15 cellular contexts compared by ENCODE assay signal in the genomic region with DNA sequence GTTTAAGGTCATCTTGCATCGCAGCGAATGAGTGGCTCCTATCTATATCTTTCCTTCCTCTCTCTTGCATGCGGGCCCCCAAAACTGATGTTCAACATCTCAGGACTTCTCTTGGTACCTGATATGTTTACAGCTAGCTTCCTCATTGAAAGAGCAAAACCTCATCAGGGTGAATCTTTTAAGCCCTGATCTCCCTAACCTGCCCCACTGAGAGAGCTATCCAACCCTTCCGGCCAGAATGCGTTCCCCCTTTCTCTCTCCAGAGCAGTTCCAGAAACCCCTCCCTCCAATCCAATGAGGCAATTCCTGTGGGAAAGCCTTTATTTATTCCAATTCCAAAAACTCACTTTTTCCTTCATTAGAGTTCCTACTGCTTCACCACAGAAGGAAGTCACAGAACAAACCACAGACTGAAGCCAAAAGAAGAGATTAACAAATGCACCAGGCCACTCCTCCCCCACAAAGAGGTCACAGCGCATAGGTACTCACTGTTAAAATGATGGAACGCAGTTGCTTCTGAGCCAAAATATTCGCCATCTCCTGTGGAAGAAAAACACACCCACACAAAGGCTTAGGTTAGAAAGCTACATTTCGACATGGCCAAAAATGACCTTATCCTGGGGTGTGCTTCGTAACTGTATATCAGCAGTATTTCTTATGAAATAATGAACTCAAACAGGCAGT.
DNase-seq lines count a peak whose midpoint lies in the region; ATAC-seq, FAIRE-seq and TF ChIP-seq lines count a peak whose summit lies in the region.
"Had no signal": no experiment of that assay in that cellular context is flagged by ENCODE, and none has a peak within 500 bp of the region (broad histone marks: within the 10 kb centered on the region; RNA-seq: fewer than 3 reads in every experiment).

No MANE protein-coding gene starts in this region.

- no peak overlapping the region for H3K4me3 Mint-ChIP-seq in activated naive CD8-positive, alpha-beta T cell treated with anti-CD3 and anti-CD28 coated beads for 36 hours
- H3K4me3 Mint-ChIP-seq in activated naive CD8-positive, alpha-beta T cell treated with anti-CD3 and anti-CD28 coated beads, Interleukin-2, amount 50 U/mL, for 24 hours = no peak overlapping the region
- H3K4me3 Mint-ChIP-seq in astrocyte (ENCODE audit: unreplicated experiment) = no peak overlapping the region

- no peak overlapping the region for H3K27ac ChIP-seq in astrocyte (ENCODE audit: low read depth, low read length)
- no peak overlapping the region for H3K27ac ChIP-seq in right cardiac atrium (ENCODE audit: low read length)
- H3K27ac ChIP-seq in substantia nigra (ENCODE audit: low read depth, low read length, poor library complexity, severe bottlenecking) = peak overlapping the region; percentile 6
- H3K27ac ChIP-seq: colonic mucosa had no signal

- H3K27me3 ChIP-seq in astrocyte (ENCODE audit: insufficient read depth, low read length) = no peaks in the 10 kb centered on the region
- H3K27me3 ChIP-seq in right cardiac atrium (ENCODE audit: control insufficient read depth, insufficient read depth) = no peaks in the 10 kb centered on the region
- H3K27me3 ChIP-seq: colonic mucosa had no signal

- H3K36me3 ChIP-seq in astrocyte (ENCODE audit: insufficient read depth, low read length) = no peaks in the 10 kb centered on the region
- H3K36me3 ChIP-seq: colonic mucosa had no signal

- H3K27me3 Mint-ChIP-seq in activated naive CD8-positive, alpha-beta T cell treated with anti-CD3 and anti-CD28 coated beads for 36 hours = no peaks in the 10 kb centered on the region
- no peaks in the 10 kb centered on the region for H3K27me3 Mint-ChIP-seq in activated naive CD8-positive, alpha-beta T cell treated with anti-CD3 and anti-CD28 coated beads, Interleukin-2, amount 50 U/mL, for 24 hours
- no peaks in the 10 kb centered on the region for H3K27me3 Mint-ChIP-seq in astrocyte (ENCODE audit: low read depth, unreplicated experiment)

- no peak overlapping the region for H2AFZ ChIP-seq in astrocyte (ENCODE audit: low read depth, low read length)

- H3K4me3 ChIP-seq in astrocyte (ENCODE audit: insufficient read depth, low read depth, low read length) (no peak overlapping the region), right cardiac atrium (ENCODE audit: low read length) (no peak overlapping the region)
- H3K4me3 ChIP-seq: colonic mucosa had no signal

- 55% methylated on average over 10 of the region's 10 CpGs for WGBS in right cardiac atrium

- no peaks in the 10 kb centered on the region for H3K9me3 ChIP-seq in astrocyte (ENCODE audit: insufficient read depth, low read depth, low read length)
- H3K9me3 ChIP-seq in right cardiac atrium (ENCODE audit: control insufficient read depth, low read length) = no peaks in the 10 kb centered on the region
- H3K9me3 ChIP-seq: Caco-2, colonic mucosa had no signal

- no peak for FAIRE-seq in astrocyte (lab: Jason Lieb, UNC)
- FAIRE-seq: GM12892 had no signal

- no peaks in the 10 kb centered on the region for H3K9me3 Mint-ChIP-seq in activated naive CD8-positive, alpha-beta T cell treated with anti-CD3 and anti-CD28 coated beads for 36 hours
- H3K9me3 Mint-ChIP-seq in activated naive CD8-positive, alpha-beta T cell treated with anti-CD3 and anti-CD28 coated beads, Interleukin-2, amount 50 U/mL, for 24 hours = no peaks in the 10 kb centered on the region
- peaks cover 3% of the 10 kb centered on the region for H3K9me3 Mint-ChIP-seq in astrocyte (ENCODE audit: unreplicated experiment)

- H3K4me2 ChIP-seq in astrocyte (ENCODE audit: low read length) = no peak overlapping the region

- no peak for DNase-seq in activated naive CD8-positive, alpha-beta T cell treated with anti-CD3 and anti-CD28 coated beads for 36 hours
- DNase-seq in activated naive CD8-positive, alpha-beta T cell treated with anti-CD3 and anti-CD28 coated beads, Interleukin-2, amount 50 U/mL, for 24 hours = no peak
- DNase-seq in astrocyte (ENCODE audit: low read depth) (peak; percentile 41), right cardiac atrium (no peak), substantia nigra (lab: John Stamatoyannopoulos, UW) (no peak), glomerular visceral epithelial cell (ENCODE audit: extremely low spot score) (no peak)
- DNase-seq: amniotic stem cell, Caco-2, colonic mucosa, hippocampal formation, NCI-H2081 treated with DMSO at 0.1 percent for 48 hours had no signal

- H3K79me2 ChIP-seq in astrocyte (ENCODE audit: insufficient read depth, low read length) = no peaks in the 10 kb centered on the region

- no peak for ATAC-seq in activated naive CD8-positive, alpha-beta T cell treated with anti-CD3 and anti-CD28 coated beads, Interleukin-2, amount 50 U/mL, for 24 hours
- peak; percentile 56 to 90 for ATAC-seq in right cardiac atrium
- ATAC-seq in GM21529 (IDR thresholded peaks at IDR 0.05; ENCODE audit: unreplicated experiment) = no peak
- no peak for ATAC-seq in HG03095 (IDR thresholded peaks at IDR 0.05; ENCODE audit: unreplicated experiment)
- ATAC-seq: Panc1 had no signal

- H3K27ac Mint-ChIP-seq in activated naive CD8-positive, alpha-beta T cell treated with anti-CD3 and anti-CD28 coated beads for 36 hours = peak overlapping the region; percentile 20
- no peak overlapping the region for H3K27ac Mint-ChIP-seq in activated naive CD8-positive, alpha-beta T cell treated with anti-CD3 and anti-CD28 coated beads, Interleukin-2, amount 50 U/mL, for 24 hours
- no peak overlapping the region for H3K27ac Mint-ChIP-seq in astrocyte (ENCODE audit: unreplicated experiment)

- intact Hi-C loops in right cardiac atrium (cut with DNase I) = no loop called here

- no peaks in the 10 kb centered on the region for H4K20me1 ChIP-seq in astrocyte (ENCODE audit: insufficient read depth, low read length)

- H3K36me3 Mint-ChIP-seq in activated naive CD8-positive, alpha-beta T cell treated with anti-CD3 and anti-CD28 coated beads for 36 hours = peaks cover 19% of the 10 kb centered on the region
- H3K36me3 Mint-ChIP-seq in activated naive CD8-positive, alpha-beta T cell treated with anti-CD3 and anti-CD28 coated beads, Interleukin-2, amount 50 U/mL, for 24 hours (ENCODE audit: low read depth) = peaks cover 34% of the 10 kb centered on the region
- peaks cover 3% of the 10 kb centered on the region for H3K36me3 Mint-ChIP-seq in astrocyte (ENCODE audit: low read depth, unreplicated experiment)

- H3K9ac ChIP-seq in astrocyte (ENCODE audit: low read length) = no peak overlapping the region

- H3K4me1 Mint-ChIP-seq in activated naive CD8-positive, alpha-beta T cell treated with anti-CD3 and anti-CD28 coated beads for 36 hours = peaks cover 14% of the 10 kb centered on the region
- peaks cover 2% of the 10 kb centered on the region for H3K4me1 Mint-ChIP-seq in activated naive CD8-positive, alpha-beta T cell treated with anti-CD3 and anti-CD28 coated beads, Interleukin-2, amount 50 U/mL, for 24 hours
- peaks cover 5% of the 10 kb centered on the region for H3K4me1 Mint-ChIP-seq in astrocyte (ENCODE audit: low read depth, unreplicated experiment)

- no peaks in the 10 kb centered on the region for H3K4me1 ChIP-seq in astrocyte (ENCODE audit: insufficient read depth, low read length)
- H3K4me1 ChIP-seq in right cardiac atrium (ENCODE audit: control insufficient read depth, insufficient read depth, low read length) = peaks cover 4% of the 10 kb centered on the region
- H3K4me1 ChIP-seq: Caco-2, colonic mucosa had no signal

- no peak for TF ChIP-seq CTCF in astrocyte (IDR thresholded peaks at IDR 0.05; ENCODE audit: insufficient read depth, low read depth, low read length)

Comparison
In these comparisons a context has a peak if more than half of its experiments do, and no peak if none do; other contexts are left out.
1. ATAC-seq: peak in right cardiac atrium (2 of 2); none in activated naive CD8-positive, alpha-beta T cell treated with anti-CD3 and anti-CD28 coated beads, Interleukin-2, amount 50 U/mL, for 24 hours (single experiment), GM21529 (single experiment) and HG03095 (single experiment).